Comparison of ENCODE assay signal across 8 cellular contexts in the genomic region with DNA sequence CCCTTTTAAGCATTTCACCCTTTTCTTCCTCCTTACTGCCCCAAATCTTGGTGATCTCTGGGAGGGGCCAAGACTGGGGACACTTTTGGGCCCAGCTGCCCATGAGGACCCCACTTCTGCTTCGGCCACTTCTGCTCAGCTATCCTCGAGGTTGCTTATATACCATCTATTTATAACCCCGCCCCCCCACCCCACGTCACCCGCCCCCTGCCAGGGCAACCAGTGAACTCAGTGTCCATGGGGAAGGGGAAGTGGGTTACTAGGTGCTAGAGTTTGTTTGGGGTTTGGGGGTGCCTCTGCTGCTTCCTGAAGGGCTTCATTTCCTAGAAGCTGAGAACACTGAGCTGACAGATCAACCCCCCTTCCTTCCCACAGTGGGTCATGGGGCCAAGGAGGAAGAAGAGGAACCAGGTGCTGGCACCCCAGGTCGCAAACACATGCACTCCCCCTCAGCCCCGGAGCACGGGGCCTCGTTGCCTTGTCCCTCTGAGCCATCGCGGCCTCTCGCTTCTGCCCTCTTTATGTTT. TPM values are rescaled to one million over a fixed set of nuclear protein-coding genes. Genes with fewer than 3 reads are reported as not detected.
DNase-seq lines count a peak whose midpoint lies in the region; ATAC-seq and TF ChIP-seq lines count a peak whose summit lies in the region.

No MANE protein-coding gene starts in this region.

- no peaks in the 10 kb centered on the region for H3K27me3 ChIP-seq in ascending aorta

- peaks cover 11 to 50% of the 10 kb centered on the region in 2 donors for H3K4me1 ChIP-seq in ascending aorta

- no peaks in the 10 kb centered on the region for H3K36me3 ChIP-seq in ascending aorta

- H3K9me3 Mint-ChIP-seq in naive B cell, result peaks cover 0 to 2% (median 0%) of the 10 kb centered on the region in 7 donors

- POLR2A ChIA-PET in HEK293T (lab: Yijun Ruan, JAX), result interaction anchor here (0.8 to 1.4 kb wide), 2 partner anchors 12 to 238 kb away, joined by 3 read pairs; no protein-coding TSS in a partner anchor

- peak overlapping the region; percentile 89 to 92 for H3K27ac ChIP-seq in ascending aorta

- DNase-seq in GM10266 (ENCODE audit: extremely low spot score) (peak; percentile 61), SKM-1 (lab: John Stamatoyannopoulos, UW; ENCODE audit: unreplicated experiment) (peak; percentile 96), ascending aorta (ENCODE audit: low spot score in 2 of 2) (peak; percentile 62 to 78), naive B cell (peak; percentile 97), HEK293T (ENCODE audit: extremely low spot score) (no peak), DMS53 treated with DMSO at 0.1 percent for 48 hours (lab: John Stamatoyannopoulos, UW; ENCODE audit: unreplicated experiment) (no peak)

- CTCF ChIA-PET in HEK293T (lab: Yijun Ruan, JAX), result no interaction called here

- peaks cover 36 to 74% (median 56%) of the 10 kb centered on the region in 3 donors for H3K4me1 Mint-ChIP-seq in naive B cell

- ATAC-seq in naive B cell (ENCODE audit: low read depth in 2 of 2), result peak; percentile 81 to 82
- ATAC-seq in GM19455 (IDR thresholded peaks at IDR 0.05; ENCODE audit: unreplicated experiment), result no peak
- no peak for ATAC-seq in HG03565 (IDR thresholded peaks at IDR 0.05; ENCODE audit: unreplicated experiment)

- H3K27me3 Mint-ChIP-seq in naive B cell, result no peaks in the 10 kb centered on the region

- peak overlapping the region; percentile 100 for H3K27ac Mint-ChIP-seq in naive B cell

- intact Hi-C loops in ascending aorta (cut with DNase I), result no loop called here

- H3K9me3 ChIP-seq in ascending aorta, result no peaks in the 10 kb centered on the region

- H3K4me3 ChIP-seq in ascending aorta, result peak overlapping the region; percentile 8 to 51

- peak overlapping the region; percentile 66 to 90 (median 84) for H3K4me3 Mint-ChIP-seq in naive B cell

- H3K36me3 Mint-ChIP-seq in naive B cell, result no peaks in the 10 kb centered on the region

- TF ChIP-seq CTCF in GM10266 (IDR thresholded peaks at IDR 0.05; ENCODE audit: control insufficient read depth, insufficient read depth, low read depth, missing control alignments) (no peak), ascending aorta (IDR thresholded peaks at IDR 0.05) (no peak)

TF ChIP-seq in HEK293T, 16 proteins besides CTCF, POLR2A, EP300 and RAD21:
- no peak for TF ChIP-seq TARDBP (IDR thresholded peaks at IDR 0.05)
- no peak for TF ChIP-seq ZNF384 (IDR thresholded peaks at IDR 0.05)
- TF ChIP-seq LEF1 (IDR thresholded peaks at IDR 0.05; ENCODE audit: borderline replicate concordance), result no peak
- TF ChIP-seq FOXK2 (IDR thresholded peaks at IDR 0.05), result no peak
- TF ChIP-seq HDGF (IDR thresholded peaks at IDR 0.05; ENCODE audit: borderline replicate concordance), result no peak
- no peak for TF ChIP-seq ARNT (IDR thresholded peaks at IDR 0.05)
- no peak for TF ChIP-seq ELF4 (IDR thresholded peaks at IDR 0.05)
- no peak for TF ChIP-seq CTBP1 (IDR thresholded peaks at IDR 0.05; ENCODE audit: borderline replicate concordance)
- TF ChIP-seq NFRKB (IDR thresholded peaks at IDR 0.05), result no peak
- TF ChIP-seq SP1 (IDR thresholded peaks at IDR 0.05), result no peak
- TF ChIP-seq L3MBTL2 (conservative IDR thresholded peaks at IDR 0.05), result no peak
- TF ChIP-seq FOXM1 (IDR thresholded peaks at IDR 0.05; ENCODE audit: borderline replicate concordance), result no peak
- no peak for TF ChIP-seq BHLHE40 (IDR thresholded peaks at IDR 0.05; ENCODE audit: borderline replicate concordance)
- TF ChIP-seq, protein P1, sequence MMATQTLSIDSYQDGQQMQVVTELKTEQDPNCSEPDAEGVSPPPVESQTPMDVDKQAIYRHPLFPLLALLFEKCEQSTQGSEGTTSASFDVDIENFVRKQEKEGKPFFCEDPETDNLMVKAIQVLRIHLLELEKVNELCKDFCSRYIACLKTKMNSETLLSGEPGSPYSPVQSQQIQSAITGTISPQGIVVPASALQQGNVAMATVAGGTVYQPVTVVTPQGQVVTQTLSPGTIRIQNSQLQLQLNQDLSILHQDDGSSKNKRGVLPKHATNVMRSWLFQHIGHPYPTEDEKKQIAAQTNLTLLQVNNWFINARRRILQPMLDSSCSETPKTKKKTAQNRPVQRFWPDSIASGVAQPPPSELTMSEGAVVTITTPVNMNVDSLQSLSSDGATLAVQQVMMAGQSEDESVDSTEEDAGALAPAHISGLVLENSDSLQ (IDR thresholded peaks at IDR 0.05), result no peak
- no peak for TF ChIP-seq FOXA1 (IDR thresholded peaks at IDR 0.05)
- TF ChIP-seq SUZ12 (IDR thresholded peaks at IDR 0.05), result no peak

RNA-seq across cellular contexts. Expression of a gene that starts 6.1 kb away (rescaled TPM):
- total RNA-seq in ascending aorta, result 201 TPM
- 10 to 100 TPM; 17.8 to 41.1 (median 31.9) TPM for polyA plus RNA-seq in naive B cell (ENCODE audit: low read depth in 6 of 6)

RNA-seq across cellular contexts. Expression of a gene that starts 44.0 kb away (rescaled TPM):
- total RNA-seq in ascending aorta, result 83.4 TPM
- polyA plus RNA-seq in naive B cell (ENCODE audit: low read depth in 6 of 6), result 100 to 1,000 TPM; 110 to 169 (median 132) TPM

RNA-seq across cellular contexts. Expression of a gene that starts 58.0 kb away (rescaled TPM):
- total RNA-seq in ascending aorta, result 231 TPM
- polyA plus RNA-seq in naive B cell (ENCODE audit: low read depth in 6 of 6), result 10 to 100 TPM; 37.1 to 67.9 (median 48.0) TPM

Comparison
In these comparisons a context has a peak if more than half of its experiments do, and no peak if none do; other contexts are left out.
1. DNase-seq: peak in GM10266 (single experiment), SKM-1 (single experiment), ascending aorta (2 of 2) and naive B cell (single experiment); none in HEK293T (single experiment) and DMS53 treated with DMSO at 0.1 percent for 48 hours (single experiment).
2. ATAC-seq: peak in naive B cell (2 of 2); none in GM19455 (single experiment) and HG03565 (single experiment).